In the genomic region with DNA sequence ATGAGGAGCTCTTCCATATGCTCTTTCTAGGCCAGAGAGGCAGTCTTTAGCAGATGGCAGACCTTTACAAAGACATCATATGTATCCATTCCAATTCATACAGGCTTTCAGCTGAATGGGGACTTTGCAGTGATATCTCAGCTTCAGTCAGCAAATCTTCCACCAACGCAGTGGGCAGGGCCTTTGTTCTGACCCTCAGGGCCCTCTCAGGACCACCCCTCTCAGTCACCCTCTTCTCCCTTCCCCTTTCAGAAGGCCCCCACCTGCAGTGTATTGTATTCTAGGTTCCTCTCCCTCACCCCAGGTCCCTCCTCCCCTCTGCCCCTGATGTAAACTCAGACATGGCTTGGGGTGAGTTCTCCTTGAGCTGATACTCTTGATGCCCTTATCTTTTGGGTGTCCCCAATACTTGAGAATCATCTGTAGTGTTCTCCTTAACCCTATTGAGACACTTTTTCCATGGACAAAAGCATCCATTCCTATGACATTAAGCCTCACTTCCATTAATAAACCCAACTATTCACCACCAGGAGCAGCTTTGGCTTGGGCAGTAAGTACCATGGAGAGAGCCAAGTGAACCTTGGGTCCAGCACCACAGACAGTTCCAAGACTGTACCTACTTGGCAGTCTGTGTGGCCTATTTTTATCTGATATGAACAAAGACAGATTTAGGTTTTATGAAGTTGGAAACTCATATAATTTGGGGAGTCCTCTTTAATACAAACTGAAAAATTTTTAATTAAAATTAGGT, we compare ENCODE assay signal across 1 cellular context.
A peak's percentile ranks its signal among the peaks of the same experiment; 100 is the strongest.
TF ChIP-seq lines count a peak whose summit lies in the region.

No MANE protein-coding gene starts in this region.

TF ChIP-seq in HepG2, 621 proteins besides CTCF, POLR2A, EP300 and RAD21 (continued from another document and continues in another):
- TF ChIP-seq, protein P1, sequence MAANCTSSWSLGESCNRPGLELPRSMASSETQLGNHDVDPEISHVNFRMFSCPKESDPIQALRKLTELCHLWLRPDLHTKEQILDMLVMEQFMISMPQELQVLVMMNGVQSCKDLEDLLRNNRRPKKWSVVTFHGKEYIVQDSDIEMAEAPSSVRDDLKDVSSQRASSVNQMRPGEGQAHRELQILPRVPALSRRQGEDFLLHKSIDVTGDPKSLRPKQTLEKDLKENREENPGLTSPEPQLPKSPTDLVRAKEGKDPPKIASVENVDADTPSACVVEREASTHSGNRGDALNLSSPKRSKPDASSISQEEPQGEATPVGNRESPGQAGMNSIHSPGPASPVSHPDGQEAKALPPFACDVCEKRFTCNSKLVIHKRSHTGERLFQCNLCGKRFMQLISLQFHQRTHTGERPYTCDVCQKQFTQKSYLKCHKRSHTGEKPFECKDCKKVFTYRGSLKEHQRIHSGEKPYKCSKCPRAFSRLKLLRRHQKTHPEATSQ (CRISPR knock-in tag; IDR thresholded peaks at IDR 0.05; ENCODE audit: borderline replicate concordance): no peak
- TF ChIP-seq ZNF678 (CRISPR knock-in tag; IDR thresholded peaks at IDR 0.05): no peak
- no peak for TF ChIP-seq REPIN1 (CRISPR knock-in tag; IDR thresholded peaks at IDR 0.05; ENCODE audit: borderline replicate concordance, low read depth)
- TF ChIP-seq ZNF639 (CRISPR knock-in tag; conservative IDR thresholded peaks at IDR 0.05): peak; percentile 63; the same call in 1 of the 2 replicates
- peak; percentile 20; the same call in 1 of the 2 replicates for TF ChIP-seq HNF4A (CRISPR knock-in tag; IDR thresholded peaks at IDR 0.05)
- TF ChIP-seq BRCA1 (CRISPR knock-in tag; IDR thresholded peaks at IDR 0.05): 0 out of 2 replicates have a peak, but pooled peaks have one; percentile 65
- no peak for TF ChIP-seq BRD4 (CRISPR knock-in tag; IDR thresholded peaks at IDR 0.05)
- no peak; the same call in 1 of the 2 replicates for TF ChIP-seq ZNF614 (CRISPR knock-in tag; IDR thresholded peaks at IDR 0.05; ENCODE audit: borderline replicate concordance)
- TF ChIP-seq NFYB (CRISPR knock-in tag; IDR thresholded peaks at IDR 0.05): no peak
- peak; percentile 67; the same call in 1 of the 2 replicates for TF ChIP-seq MEIS2 (CRISPR knock-in tag; IDR thresholded peaks at IDR 0.05)
- TF ChIP-seq KDM5A (IDR thresholded peaks at IDR 0.05; ENCODE audit: borderline replicate concordance, low read length): no peak
- no peak for TF ChIP-seq ZBTB33 (CRISPR knock-in tag; IDR thresholded peaks at IDR 0.05)
- no peak for TF ChIP-seq ZKSCAN1 (IDR thresholded peaks at IDR 0.05; ENCODE audit: low read length)
- TF ChIP-seq KDM6A (CRISPR knock-in tag; IDR thresholded peaks at IDR 0.05; ENCODE audit: low read depth): no peak
- TF ChIP-seq NFYC (CRISPR knock-in tag; IDR thresholded peaks at IDR 0.05): no peak
- TF ChIP-seq BCLAF1 (IDR thresholded peaks at IDR 0.05): no peak
- TF ChIP-seq GFI1 (CRISPR knock-in tag; IDR thresholded peaks at IDR 0.05; ENCODE audit: borderline replicate concordance): no peak
- TF ChIP-seq, protein P2, sequence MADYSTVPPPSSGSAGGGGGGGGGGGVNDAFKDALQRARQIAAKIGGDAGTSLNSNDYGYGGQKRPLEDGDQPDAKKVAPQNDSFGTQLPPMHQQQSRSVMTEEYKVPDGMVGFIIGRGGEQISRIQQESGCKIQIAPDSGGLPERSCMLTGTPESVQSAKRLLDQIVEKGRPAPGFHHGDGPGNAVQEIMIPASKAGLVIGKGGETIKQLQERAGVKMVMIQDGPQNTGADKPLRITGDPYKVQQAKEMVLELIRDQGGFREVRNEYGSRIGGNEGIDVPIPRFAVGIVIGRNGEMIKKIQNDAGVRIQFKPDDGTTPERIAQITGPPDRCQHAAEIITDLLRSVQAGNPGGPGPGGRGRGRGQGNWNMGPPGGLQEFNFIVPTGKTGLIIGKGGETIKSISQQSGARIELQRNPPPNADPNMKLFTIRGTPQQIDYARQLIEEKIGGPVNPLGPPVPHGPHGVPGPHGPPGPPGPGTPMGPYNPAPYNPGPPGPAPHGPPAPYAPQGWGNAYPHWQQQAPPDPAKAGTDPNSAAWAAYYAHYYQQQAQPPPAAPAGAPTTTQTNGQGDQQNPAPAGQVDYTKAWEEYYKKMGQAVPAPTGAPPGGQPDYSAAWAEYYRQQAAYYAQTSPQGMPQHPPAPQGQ (CRISPR knock-in tag; IDR thresholded peaks at IDR 0.05; ENCODE audit: borderline replicate concordance): no peak
- TF ChIP-seq ESRRA (CRISPR knock-in tag; IDR thresholded peaks at IDR 0.05; ENCODE audit: low read depth): no peak
- TF ChIP-seq, protein P3, sequence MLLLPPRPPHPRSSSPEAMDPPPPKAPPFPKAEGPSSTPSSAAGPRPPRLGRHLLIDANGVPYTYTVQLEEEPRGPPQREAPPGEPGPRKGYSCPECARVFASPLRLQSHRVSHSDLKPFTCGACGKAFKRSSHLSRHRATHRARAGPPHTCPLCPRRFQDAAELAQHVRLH (CRISPR knock-in tag; IDR thresholded peaks at IDR 0.05; ENCODE audit: borderline replicate concordance, low read depth): no peak
- TF ChIP-seq ZNF557 (CRISPR knock-in tag; IDR thresholded peaks at IDR 0.05): peak; percentile 88; the same call in 1 of the 2 replicates
- TF ChIP-seq SP2 (CRISPR knock-in tag; IDR thresholded peaks at IDR 0.05): no peak
- TF ChIP-seq, protein P4, sequence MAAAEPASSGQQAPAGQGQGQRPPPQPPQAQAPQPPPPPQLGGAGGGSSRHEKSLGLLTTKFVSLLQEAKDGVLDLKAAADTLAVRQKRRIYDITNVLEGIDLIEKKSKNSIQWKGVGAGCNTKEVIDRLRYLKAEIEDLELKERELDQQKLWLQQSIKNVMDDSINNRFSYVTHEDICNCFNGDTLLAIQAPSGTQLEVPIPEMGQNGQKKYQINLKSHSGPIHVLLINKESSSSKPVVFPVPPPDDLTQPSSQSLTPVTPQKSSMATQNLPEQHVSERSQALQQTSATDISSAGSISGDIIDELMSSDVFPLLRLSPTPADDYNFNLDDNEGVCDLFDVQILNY (CRISPR knock-in tag; conservative IDR thresholded peaks at IDR 0.05): peak; percentile 82; the same call in 1 of the 2 replicates
- TF ChIP-seq ZNF670 (CRISPR knock-in tag; IDR thresholded peaks at IDR 0.05; ENCODE audit: borderline replicate concordance): no peak; the same call in 1 of the 2 replicates
- TF ChIP-seq ZNF878 (CRISPR knock-in tag; IDR thresholded peaks at IDR 0.05): no peak
- TF ChIP-seq ZNF567 (CRISPR knock-in tag; IDR thresholded peaks at IDR 0.05; ENCODE audit: borderline replicate concordance): no peak
- TF ChIP-seq NR2F6 (IDR thresholded peaks at IDR 0.05): no peak
- 0 out of 2 replicates have a peak, but pooled peaks have one; percentile 13 for TF ChIP-seq NR2F6 (CRISPR knock-in tag; IDR thresholded peaks at IDR 0.05)
- TF ChIP-seq KLF12 (CRISPR knock-in tag; IDR thresholded peaks at IDR 0.05; ENCODE audit: borderline replicate concordance): no peak
- TF ChIP-seq KDM2A (CRISPR knock-in tag; IDR thresholded peaks at IDR 0.05; ENCODE audit: borderline replicate concordance, low read depth): no peak
- TF ChIP-seq ZNF264 (CRISPR knock-in tag; IDR thresholded peaks at IDR 0.05): 0 out of 2 replicates have a peak, but pooled peaks have one; percentile 49
- peak; percentile 96; the same call in 1 of the 2 replicates for TF ChIP-seq ZBTB44 (CRISPR knock-in tag; IDR thresholded peaks at IDR 0.05)
- TF ChIP-seq DRAP1 (CRISPR knock-in tag; IDR thresholded peaks at IDR 0.05): no peak
- TF ChIP-seq SP140L (CRISPR knock-in tag; IDR thresholded peaks at IDR 0.05; ENCODE audit: borderline replicate concordance): peak; percentile 88; the same call in 1 of the 2 replicates
- TF ChIP-seq, protein P5, sequence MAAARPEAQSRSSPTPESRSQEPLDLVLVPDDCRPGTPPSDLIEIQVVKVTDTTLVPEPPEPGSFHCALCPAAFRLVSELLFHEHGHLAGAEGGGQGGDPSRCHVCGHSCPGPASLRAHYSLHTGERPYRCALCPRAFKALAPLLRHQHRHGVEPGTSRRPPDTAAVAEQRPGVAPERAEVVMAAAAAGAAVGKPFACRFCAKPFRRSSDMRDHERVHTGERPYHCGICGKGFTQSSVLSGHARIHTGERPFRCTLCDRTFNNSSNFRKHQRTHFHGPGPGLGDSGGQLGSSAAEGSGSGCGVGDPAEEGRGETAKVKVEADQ (CRISPR knock-in tag; IDR thresholded peaks at IDR 0.05; ENCODE audit: borderline replicate concordance): no peak
- TF ChIP-seq RXRB (CRISPR knock-in tag; IDR thresholded peaks at IDR 0.05; ENCODE audit: borderline replicate concordance): peak; percentile 40; the same call in 1 of the 2 replicates
- no peak for TF ChIP-seq ZNF20 (CRISPR knock-in tag; IDR thresholded peaks at IDR 0.05)
- TF ChIP-seq ZBTB10 (CRISPR knock-in tag; IDR thresholded peaks at IDR 0.05; ENCODE audit: borderline replicate concordance): peak; percentile 33; the same call in 1 of the 2 replicates
- TF ChIP-seq SAP130 (CRISPR knock-in tag; IDR thresholded peaks at IDR 0.05; ENCODE audit: low read depth): peak; percentile 56
